ENCODE assay signal across 13 cellular contexts in genomic region chr1:212525479-212526110, GRCh38.
DNase-seq lines count a peak whose midpoint lies in the region; ATAC-seq and TF ChIP-seq lines count a peak whose summit lies in the region.
"Had no signal": no experiment of that assay in that cellular context is flagged by ENCODE, and none has a peak within 500 bp of the region (broad histone marks: within the 10 kb centered on the region; RNA-seq: fewer than 3 reads in every experiment).

No MANE protein-coding gene starts in this region.

- no peaks in the 10 kb centered on the region for H3F3A ChIP-seq in smooth muscle cell (ENCODE audit: low read depth)

- peak overlapping the region in 6 of 12 donors; percentile 29 to 77 (median 56) for H3K27ac ChIP-seq in heart left ventricle
- no peak overlapping the region for H3K27ac ChIP-seq in smooth muscle cell (ENCODE audit: low read depth)
- no peak overlapping the region for H3K27ac ChIP-seq in colonic mucosa
- H3K27ac ChIP-seq: KMS-11, lower lobe of right lung, neutrophil had no signal

- H3K36me3 Mint-ChIP-seq in activated CD4-positive, alpha-beta memory T cell treated with anti-CD3 and anti-CD28 coated beads, Interleukin-2, amount 10 ng/mL, durations not matched to agents 7 days and 5 days (ENCODE audit: low read depth) = no peaks in the 10 kb centered on the region

- TF ChIP-seq CTCF in heart left ventricle (IDR thresholded peaks at IDR 0.05) (no peak), smooth muscle cell (IDR thresholded peaks at IDR 0.05; ENCODE audit: borderline replicate concordance, insufficient read depth, poor library complexity, severe bottlenecking) (no peak), colonic mucosa (IDR thresholded peaks at IDR 0.05) (no peak)

- H3K27ac Mint-ChIP-seq in activated CD4-positive, alpha-beta memory T cell treated with anti-CD3 and anti-CD28 coated beads, Interleukin-2, amount 10 ng/mL, durations not matched to agents 7 days and 5 days = no peak overlapping the region
- H3K27ac Mint-ChIP-seq: activated T-cell treated with anti-CD3 and anti-CD28 coated beads, Interleukin-2, amount 50 U/mL, for 72 hours had no signal

- no peaks in the 10 kb centered on the region for H3K4me1 Mint-ChIP-seq in activated CD4-positive, alpha-beta memory T cell treated with anti-CD3 and anti-CD28 coated beads, Interleukin-2, amount 10 ng/mL, durations not matched to agents 7 days and 5 days

- H3K36me3 ChIP-seq in heart left ventricle (no peaks in the 10 kb centered on the region), smooth muscle cell (ENCODE audit: low read depth) (no peaks in the 10 kb centered on the region), colonic mucosa (no peaks in the 10 kb centered on the region)
- H3K36me3 ChIP-seq: lower lobe of right lung, neutrophil had no signal

- H3K9me3 Mint-ChIP-seq in activated CD4-positive, alpha-beta memory T cell treated with anti-CD3 and anti-CD28 coated beads, Interleukin-2, amount 10 ng/mL, durations not matched to agents 7 days and 5 days = no peaks in the 10 kb centered on the region
- H3K9me3 Mint-ChIP-seq: activated T-cell treated with anti-CD3 and anti-CD28 coated beads, Interleukin-2, amount 50 U/mL, for 72 hours had no signal

- H3K4me2 ChIP-seq in smooth muscle cell = no peak overlapping the region
- H3K4me2 ChIP-seq: KMS-11 had no signal

- H3K9me3 ChIP-seq in heart left ventricle (no peaks in the 10 kb centered on the region), smooth muscle cell (replicated peaks; ENCODE audit: low read depth) (no peaks in the 10 kb centered on the region), colonic mucosa (no peaks in the 10 kb centered on the region)
- H3K9me3 ChIP-seq: lower lobe of right lung, neutrophil had no signal

- no peaks in the 10 kb centered on the region for H4K20me1 ChIP-seq in smooth muscle cell (ENCODE audit: low read depth)

- H3K27me3 ChIP-seq in heart left ventricle (peaks cover 0 to 3% (median 0%) of the 10 kb centered on the region in 9 donors), smooth muscle cell (ENCODE audit: low read depth) (no peaks in the 10 kb centered on the region), colonic mucosa (no peaks in the 10 kb centered on the region)

- peaks cover 0 to 9% (median 0%) of the 10 kb centered on the region in 12 donors for H3K4me1 ChIP-seq in heart left ventricle
- H3K4me1 ChIP-seq in smooth muscle cell (ENCODE audit: low read depth) = no peaks in the 10 kb centered on the region
- H3K4me1 ChIP-seq in colonic mucosa = no peaks in the 10 kb centered on the region
- H3K4me1 ChIP-seq: lower lobe of right lung had no signal

- no peaks in the 10 kb centered on the region for H3K79me2 ChIP-seq in smooth muscle cell (ENCODE audit: low read depth)

- DNase-seq in Right ventricle myocardium inferior (ENCODE audit: missing footprints) (no peak), cardiac septum (ENCODE audit: low spot score) (no peak), T1000 (lab: John Stamatoyannopoulos, UW) (peak; percentile 22), heart left ventricle (peak in 2 of 5 donors; percentile 61 to 72), smooth muscle cell (lab: John Stamatoyannopoulos, UW; ENCODE audit: unreplicated experiment) (no peak), colonic mucosa (no peak)
- DNase-seq in activated CD4-positive, alpha-beta memory T cell treated with anti-CD3 and anti-CD28 coated beads, Interleukin-2, amount 10 ng/mL, durations not matched to agents 7 days and 5 days = no peak
- DNase-seq: activated T-cell treated with anti-CD3 and anti-CD28 coated beads, Interleukin-2, amount 50 U/mL, for 72 hours; lower lobe of right lung; T-helper 1 cell had no signal

- ATAC-seq in Right ventricle myocardium inferior (peak; percentile 95), heart left ventricle (peak; percentile 89 to 96 (median 94)), GM19463 (IDR thresholded peaks at IDR 0.05; ENCODE audit: unreplicated experiment) (no peak)
- ATAC-seq: activated T-cell treated with anti-CD3 and anti-CD28 coated beads, Interleukin-2, amount 50 U/mL, for 72 hours; lower lobe of right lung had no signal

- H2AFZ ChIP-seq in smooth muscle cell (ENCODE audit: low read depth) = no peak overlapping the region

- H3K4me3 Mint-ChIP-seq in activated CD4-positive, alpha-beta memory T cell treated with anti-CD3 and anti-CD28 coated beads, Interleukin-2, amount 10 ng/mL, durations not matched to agents 7 days and 5 days = no peak overlapping the region
- H3K4me3 Mint-ChIP-seq: activated T-cell treated with anti-CD3 and anti-CD28 coated beads, Interleukin-2, amount 50 U/mL, for 72 hours had no signal

- intact Hi-C loops in Right ventricle myocardium inferior (cut with DNase I) = no loop called here
- intact Hi-C loops in cardiac septum (cut with DNase I) = no loop called here
- intact Hi-C loops in heart left ventricle (cut with DNase I) = no loop called here
- intact Hi-C loops in colonic mucosa (cut with DNase I) = no loop called here

- CTCF ChIA-PET in activated CD4-positive, alpha-beta memory T cell treated with anti-CD3 and anti-CD28 coated beads, Interleukin-2, amount 10 ng/mL, durations not matched to agents 7 days and 5 days (lab: Charles Lee) = no interaction called here

- H3K4me3 ChIP-seq in heart left ventricle = no peak overlapping the region
- H3K4me3 ChIP-seq in smooth muscle cell = no peak overlapping the region
- no peak overlapping the region for H3K4me3 ChIP-seq in colonic mucosa
- H3K4me3 ChIP-seq: lower lobe of right lung had no signal

- 48 to 66% (median 53%) methylated on average over 7 of the region's 7 CpGs for WGBS in heart left ventricle, 4 donors
- WGBS in smooth muscle cell (ENCODE audit: low lambda C conversion rate) = 77% methylated on average over 7 of the region's 7 CpGs

- POLR2A ChIA-PET in activated CD4-positive, alpha-beta memory T cell treated with anti-CD3 and anti-CD28 coated beads, Interleukin-2, amount 10 ng/mL, durations not matched to agents 7 days and 5 days (lab: Charles Lee) = no interaction called here

- H3K9ac ChIP-seq in smooth muscle cell (ENCODE audit: low read depth) = no peak overlapping the region
- H3K9ac ChIP-seq in colonic mucosa (ENCODE audit: low read depth in 2 of 2, low read length in 2 of 2) = no peak overlapping the region
- H3K9ac ChIP-seq: KMS-11 had no signal

- peaks cover 31% of the 10 kb centered on the region for H3K27me3 Mint-ChIP-seq in activated CD4-positive, alpha-beta memory T cell treated with anti-CD3 and anti-CD28 coated beads, Interleukin-2, amount 10 ng/mL, durations not matched to agents 7 days and 5 days

- no peak for TF ChIP-seq POLR2A in heart left ventricle (IDR thresholded peaks at IDR 0.05)
